ENCODE assay signal across 1 cellular context in genomic region chr1:160291248-160292220, GRCh38.
TF ChIP-seq lines count a peak whose summit lies in the region.

No MANE protein-coding gene starts in this region.

TF ChIP-seq in Ishikawa, 13 proteins besides CTCF, POLR2A, EP300 and RAD21 (continued from another document):
- TF ChIP-seq, protein P1, sequence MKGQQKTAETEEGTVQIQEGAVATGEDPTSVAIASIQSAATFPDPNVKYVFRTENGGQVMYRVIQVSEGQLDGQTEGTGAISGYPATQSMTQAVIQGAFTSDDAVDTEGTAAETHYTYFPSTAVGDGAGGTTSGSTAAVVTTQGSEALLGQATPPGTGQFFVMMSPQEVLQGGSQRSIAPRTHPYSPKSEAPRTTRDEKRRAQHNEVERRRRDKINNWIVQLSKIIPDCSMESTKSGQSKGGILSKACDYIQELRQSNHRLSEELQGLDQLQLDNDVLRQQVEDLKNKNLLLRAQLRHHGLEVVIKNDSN (IDR thresholded peaks at IDR 0.05), result 0 out of 2 replicates have a peak, but pooled peaks have one; percentile 4
